ENCODE assay signal across 10 cellular contexts in genomic region chr16:85673529-85674417, GRCh38. TPM values are rescaled to one million over a fixed set of nuclear protein-coding genes. Genes with fewer than 3 reads are reported as not detected.
DNase-seq lines count a peak whose midpoint lies in the region; ATAC-seq, FAIRE-seq and TF ChIP-seq lines count a peak whose summit lies in the region.
"Had no signal": no experiment of that assay in that cellular context is flagged by ENCODE, and none has a peak within 500 bp of the region (broad histone marks: within the 10 kb centered on the region; RNA-seq: fewer than 3 reads in every experiment).

No MANE protein-coding gene starts in this region.

- no TSS peak for BruUV-seq in HepG2 (replicated peaks; lab: Mats Ljungman, UMichigan)
- BruUV-seq in OCI-LY7 (replicated peaks; lab: Mats Ljungman, UMichigan): no TSS peak

- H3K4me2 ChIP-seq in HepG2 (ENCODE audit: low read depth, low read length) (no peak overlapping the region), OCI-LY7 (ENCODE audit: low read length) (no peak overlapping the region)

- H3K9me3 ChIP-seq in HepG2 (ENCODE audit: low read length) (no peaks in the 10 kb centered on the region), tibial artery (no peaks in the 10 kb centered on the region), OCI-LY7 (ENCODE audit: low read length) (no peaks in the 10 kb centered on the region)

- in situ Hi-C loops in astrocyte of the spinal cord (cut with HindIII; ENCODE audit: low sequenced_read_pairs) (no loop called here), HepG2 (cut with HindIII; ENCODE audit: extremely low pct_ligation_motif_present, low pct_unique_long_range_greater_than_20kb) (no loop called here)

- intact Hi-C loops in HepG2 (cut with micrococcal nuclease; ENCODE audit: unreplicated experiment): no loop called here
- intact Hi-C loops in tibial artery (cut with DNase I; ENCODE audit: low total_unique reads): no loop called here
- intact Hi-C loops in OCI-LY7 (cut with micrococcal nuclease; ENCODE audit: unreplicated experiment): no loop called here

- no peak overlapping the region for H3K27ac ChIP-seq in HepG2 (ENCODE audit: extremely low read length, insufficient read depth, low read length)
- peak overlapping the region; percentile 8 to 19 for H3K27ac ChIP-seq in tibial artery
- no peak overlapping the region for H3K27ac ChIP-seq in OCI-LY7 (ENCODE audit: low read depth, low read length, poor library complexity, severe bottlenecking)

- CTCF ChIA-PET in HepG2 (lab: Yijun Ruan, JAX; ENCODE audit: low intra/inter-chr PET ratio, low total read pairs) (no interaction called here), OCI-LY7 (lab: Charles Lee; ENCODE audit: unreplicated experiment) (no interaction called here)

- H3K27me3 ChIP-seq in HepG2 (ENCODE audit: control insufficient read depth in 1 of 2, insufficient read depth in 2 of 2, low read length in 2 of 2) (no peaks in the 10 kb centered on the region), tibial artery (no peaks in the 10 kb centered on the region)

- TF ChIP-seq CTCF in astrocyte of the spinal cord (IDR thresholded peaks at IDR 0.05; ENCODE audit: low read depth, low read length) (no peak), HepG2 (CRISPR knock-in tag; IDR thresholded peaks at IDR 0.05) (no peak), tibial artery (IDR thresholded peaks at IDR 0.05) (no peak), OCI-LY7 (conservative IDR thresholded peaks at IDR 0.05; ENCODE audit: low read length) (no peak)

- FAIRE-seq in HepG2 (lab: Jason Lieb, UNC): no peak

- H3K4me3 ChIP-seq in astrocyte of the spinal cord (ENCODE audit: low read depth, low read length): no peak overlapping the region
- H3K4me3 ChIP-seq in HepG2 (replicated peaks in 1 of 3; ENCODE audit: insufficient read depth in 1 of 3, low read depth in 2 of 3, low read length in 3 of 3): no peak overlapping the region
- H3K4me3 ChIP-seq in tibial artery: no peak overlapping the region
- no peak overlapping the region for H3K4me3 ChIP-seq in OCI-LY7 (ENCODE audit: low read depth, low read length, poor library complexity, severe bottlenecking)

- H3K36me3 ChIP-seq in HepG2 (replicated peaks in 1 of 2; ENCODE audit: control insufficient read depth in 1 of 2, insufficient read depth in 2 of 2, low read length in 2 of 2) (peaks cover 39 to 89% of the 10 kb centered on the region in 2 experiments), tibial artery (peaks cover 32 to 42% (median 39%) of the 10 kb centered on the region in 3 donors), OCI-LY7 (ENCODE audit: insufficient read depth, low read length) (peaks cover 98% of the 10 kb centered on the region)

- 96% methylated on average over 16 of the region's 19 CpGs for WGBS in HepG2 (ENCODE audit: low lambda C conversion rate)

- TF ChIP-seq RAD21 in HepG2 (CRISPR knock-in tag; IDR thresholded peaks at IDR 0.05): no peak

- peaks cover 2% of the 10 kb centered on the region; the same call in 1 of the 2 replicates for H4K20me1 ChIP-seq in HepG2 (ENCODE audit: insufficient read depth, low read length)
- H4K20me1 ChIP-seq in OCI-LY7 (ENCODE audit: insufficient read depth, low read length): 0 out of 2 replicates have a peak, but pooled peaks cover 9% of the 10 kb centered on the region

- H2AFZ ChIP-seq in HepG2 (ENCODE audit: low read length): no peak overlapping the region
- H2AFZ ChIP-seq in OCI-LY7 (ENCODE audit: low read length): no peak overlapping the region

- H3K4me1 ChIP-seq in HepG2 (ENCODE audit: insufficient read depth, low read length) (no peaks in the 10 kb centered on the region), tibial artery (peaks cover 0 to 16% (median 12%) of the 10 kb centered on the region in 4 donors), OCI-LY7 (ENCODE audit: insufficient read depth, low read length, poor library complexity, severe bottlenecking) (no peaks in the 10 kb centered on the region)

- TF ChIP-seq POLR2A in HepG2 (IDR thresholded peaks at IDR 0.05; ENCODE audit: insufficient read depth in 1 of 2, low read depth in 2 of 2, low read length in 2 of 2): no peak

- DNase-seq in NCI-H748 (lab: John Stamatoyannopoulos, UW; ENCODE audit: unreplicated experiment) (peak; percentile 22), NCI-H748 treated with DMSO at 0.1 percent for 48 hours (lab: John Stamatoyannopoulos, UW) (no peak), astrocyte of the spinal cord (ENCODE audit: low read depth, low spot score) (peak; percentile 22), HepG2 (ENCODE audit: low spot score) (no peak), tibial artery (no peak), cortex of kidney (lab: John Stamatoyannopoulos, UW) (no peak), OCI-LY7 (ENCODE audit: low spot score) (no peak)
- DNase-seq in activated effector memory CD4-positive, alpha-beta T cell treated with Interleukin-2 at 50 U/mL for 16 hours: no peak
- DNase-seq: activated CD4-positive, alpha-beta T cell treated with anti-CD3 and anti-CD28 coated beads for 1 hour; KG1 had no signal

- H3K9me2 ChIP-seq in OCI-LY7 (ENCODE audit: insufficient read depth, low read length): no peaks in the 10 kb centered on the region

- no peak overlapping the region for H3K9ac ChIP-seq in HepG2 (ENCODE audit: insufficient read depth, low read depth, low read length)

- POLR2A ChIA-PET in HepG2 (lab: Yijun Ruan, JAX): no interaction called here
- POLR2A ChIA-PET in OCI-LY7 (lab: Charles Lee): interaction anchor here (0.5 kb wide), 1 partner anchor 230 kb away, joined by 5 read pairs; no protein-coding TSS in a partner anchor

- H3K79me2 ChIP-seq in HepG2 (ENCODE audit: insufficient read depth, low read length) (no peaks in the 10 kb centered on the region), OCI-LY7 (ENCODE audit: insufficient read depth, low read depth, low read length) (no peaks in the 10 kb centered on the region)

- ATAC-seq in HepG2: no peak

- no peak for TF ChIP-seq EP300 in HepG2 (IDR thresholded peaks at IDR 0.05; ENCODE audit: low read depth in 2 of 2, low read length in 2 of 2)
- TF ChIP-seq EP300 in HepG2 (CRISPR knock-in tag; IDR thresholded peaks at IDR 0.05; ENCODE audit: borderline replicate concordance): no peak

TF ChIP-seq in HepG2, 621 proteins besides CTCF, POLR2A, EP300 and RAD21 (continues in another document):
- no peak for TF ChIP-seq SIX4 (CRISPR knock-in tag; IDR thresholded peaks at IDR 0.05)
- 0 out of 2 replicates have a peak, but pooled peaks have one; percentile 18 for TF ChIP-seq ZNF687 (CRISPR knock-in tag; IDR thresholded peaks at IDR 0.05)
- TF ChIP-seq AGO2 (optimal IDR thresholded peaks at IDR 0.05; ENCODE audit: low read depth, low read length): peak; percentile 63

RNA-seq across cellular contexts. Expression of gene GINS2, which starts 15.0 kb away (rescaled TPM):
- 48.3 and 61.7 TPM in 2 replicates for total RNA-seq in HepG2 (2016; rRNA removed; fragmentation: Illumina TruSeq; extraction: Trizol)
- total RNA-seq in HepG2 (2016; cell fraction: cytosol; rRNA removed; fragmentation: Illumina TruSeq; extraction: Trizol; ENCODE audit: low read depth): 23.8 and 27.0 TPM in 2 replicates
- 48.0 and 66.5 TPM in 2 replicates for total RNA-seq in HepG2 (2016; cell fraction: insoluble cytoplasmic fraction; rRNA removed; fragmentation: Illumina TruSeq; extraction: Trizol)
- total RNA-seq in HepG2 (2016; cell fraction: membrane; rRNA removed; fragmentation: Illumina TruSeq; extraction: Trizol): 37.7 and 42.3 TPM in 2 replicates
- 23.1 and 24.3 TPM in 2 replicates for total RNA-seq in HepG2 (2016; cell fraction: nucleus; rRNA removed; fragmentation: Illumina TruSeq; extraction: Trizol)
- 7.7 and 10.6 TPM in 2 replicates for polyA plus RNA-seq in HepG2 (2011; rRNA removed)
- 8.9 and 11.0 TPM in 2 replicates for polyA plus RNA-seq in HepG2 (2011; cell fraction: cytosol; rRNA removed)
- polyA plus RNA-seq in HepG2 (2011; cell fraction: nucleus; rRNA removed): 3.9 and 4.5 TPM in 2 replicates
- polyA plus RNA-seq in HepG2 (2012): 5.7 and 16.9 TPM in 2 replicates
- polyA plus RNA-seq in HepG2 (2016; cell fraction: cytosol; fragmentation: Illumina TruSeq; extraction: Trizol; ENCODE audit: low read depth): 28.1 and 34.5 TPM in 2 replicates
- 76.0 and 95.5 TPM in 2 replicates for polyA plus RNA-seq in HepG2 (2016; cell fraction: insoluble cytoplasmic fraction; fragmentation: Illumina TruSeq; extraction: Trizol; ENCODE audit: low read depth)
- polyA plus RNA-seq in HepG2 (2016; cell fraction: membrane; fragmentation: Illumina TruSeq; extraction: Trizol; ENCODE audit: low read depth): 36.4 and 39.0 TPM in 2 replicates
- 38.9 and 39.5 TPM in 2 replicates for polyA plus RNA-seq in HepG2 (2016; cell fraction: nucleus; fragmentation: Illumina TruSeq; extraction: Trizol; ENCODE audit: insufficient read depth, low read depth)
- 7.2 and 33.6 TPM in 2 replicates for polyA minus RNA-seq in HepG2 (2011; rRNA and poly(A)+ RNA removed; ENCODE audit: low replicate concordance)
- polyA minus RNA-seq in HepG2 (2011; cell fraction: cytosol; rRNA and poly(A)+ RNA removed): 3.9 and 4.1 TPM in 2 replicates
- 4.7 and 6.2 TPM in 2 replicates for polyA minus RNA-seq in HepG2 (2011; cell fraction: nucleus; rRNA and poly(A)+ RNA removed)
- total RNA-seq in OCI-LY7 (2014; rRNA removed; shearing (Covaris generic)): 74.3 and 80.9 TPM in 2 replicates
- total RNA-seq in OCI-LY7 (2022): 140 and 142 TPM in 2 replicates

Comparison
In these comparisons a context has a peak if more than half of its experiments do, and no peak if none do; other contexts are left out.
1. DNase-seq: peak in NCI-H748 (single experiment) and astrocyte of the spinal cord (single experiment); none in NCI-H748 treated with DMSO at 0.1 percent for 48 hours (single experiment), HepG2 (single experiment), tibial artery (0 of 2), cortex of kidney (single experiment), activated effector memory CD4-positive, alpha-beta T cell treated with Interleukin-2 at 50 U/mL for 16 hours (single experiment) and OCI-LY7 (single experiment).
2. H3K27ac ChIP-seq: peak in tibial artery (2 of 2); none in HepG2 (single experiment) and OCI-LY7 (single experiment).